21 cellular contexts compared by ENCODE assay signal in genomic region chr17:20271016-20271610, GRCh38.
DNase-seq lines count a peak whose midpoint lies in the region; ATAC-seq, FAIRE-seq and TF ChIP-seq lines count a peak whose summit lies in the region.
"Had no signal": no experiment of that assay in that cellular context is flagged by ENCODE, and none has a peak within 500 bp of the region (broad histone marks: within the 10 kb centered on the region; RNA-seq: fewer than 3 reads in every experiment).

No MANE protein-coding gene starts in this region.

- peaks cover 11 to 85% of the 10 kb centered on the region in 2 donors for H3K4me1 ChIP-seq in naive thymus-derived CD4-positive, alpha-beta T cell (ENCODE audit: control insufficient read depth in 2 of 2, insufficient read depth in 2 of 2, low read length in 2 of 2)
- no peaks in the 10 kb centered on the region for H3K4me1 ChIP-seq in vagina
- H3K4me1 ChIP-seq: pancreas had no signal

- H3K27ac Mint-ChIP-seq in activated CD4-positive, alpha-beta T cell treated with anti-CD3 and anti-CD28 coated beads, Interleukin-2, amount 10 ng/mL, durations not matched to agents 24 days and 14 days = peak overlapping the region; percentile 62
- peak overlapping the region; percentile 77 for H3K27ac Mint-ChIP-seq in activated T-helper 2 cell treated with anti-CD3 and anti-CD28 coated beads, Interferon-gamma antibody, Interleukin-2, Interleukin-4, amounts not matched to agents 10 μg/mL and 5 μg/mL and 100 μg/mL, durations not matched to agents 14 hours and 24 hours and 36 hours
- H3K27ac Mint-ChIP-seq in naive thymus-derived CD4-positive, alpha-beta T cell = peak overlapping the region; percentile 68 to 98 (median 90)
- H3K27ac Mint-ChIP-seq: B cell had no signal

- TF ChIP-seq POLR2A in vagina (IDR thresholded peaks at IDR 0.05) = no peak

- no peaks in the 10 kb centered on the region for H3K27me3 ChIP-seq in naive thymus-derived CD4-positive, alpha-beta T cell (ENCODE audit: control insufficient read depth in 2 of 2, insufficient read depth in 2 of 2, low read length in 2 of 2)
- H3K27me3 ChIP-seq in vagina = no peaks in the 10 kb centered on the region
- H3K27me3 ChIP-seq: pancreas had no signal

- H3K27me3 Mint-ChIP-seq in activated CD4-positive, alpha-beta T cell treated with anti-CD3 and anti-CD28 coated beads, Interleukin-2, amount 10 ng/mL, durations not matched to agents 24 days and 14 days = no peaks in the 10 kb centered on the region
- no peaks in the 10 kb centered on the region for H3K27me3 Mint-ChIP-seq in activated T-helper 2 cell treated with anti-CD3 and anti-CD28 coated beads, Interferon-gamma antibody, Interleukin-2, Interleukin-4, amounts not matched to agents 10 μg/mL and 5 μg/mL and 100 μg/mL, durations not matched to agents 14 hours and 24 hours and 36 hours (ENCODE audit: low read depth)
- no peaks in the 10 kb centered on the region for H3K27me3 Mint-ChIP-seq in naive thymus-derived CD4-positive, alpha-beta T cell
- H3K27me3 Mint-ChIP-seq: B cell had no signal

- H3K36me3 ChIP-seq in naive thymus-derived CD4-positive, alpha-beta T cell (ENCODE audit: control insufficient read depth in 2 of 3, insufficient read depth in 3 of 3, low read length in 3 of 3) = no peaks in the 10 kb centered on the region
- no peaks in the 10 kb centered on the region for H3K36me3 ChIP-seq in vagina
- H3K36me3 ChIP-seq: pancreas had no signal

- TF ChIP-seq CTCF in vagina (IDR thresholded peaks at IDR 0.05) = no peak

- peak; percentile 41 for ATAC-seq in naive thymus-derived CD4-positive, alpha-beta T cell
- no peak for ATAC-seq in HG02571 (IDR thresholded peaks at IDR 0.05; ENCODE audit: unreplicated experiment)
- ATAC-seq: HCT116, pancreas had no signal

- no peaks in the 10 kb centered on the region for H3K9me3 ChIP-seq in naive thymus-derived CD4-positive, alpha-beta T cell (ENCODE audit: control insufficient read depth in 2 of 3, low read length in 3 of 3)
- H3K9me3 ChIP-seq in vagina = no peaks in the 10 kb centered on the region
- H3K9me3 ChIP-seq: pancreas had no signal

- peak overlapping the region; percentile 64 for H3K4me3 Mint-ChIP-seq in activated CD4-positive, alpha-beta T cell treated with anti-CD3 and anti-CD28 coated beads, Interleukin-2, amount 10 ng/mL, durations not matched to agents 24 days and 14 days
- peak overlapping the region; percentile 41 for H3K4me3 Mint-ChIP-seq in activated T-helper 2 cell treated with anti-CD3 and anti-CD28 coated beads, Interferon-gamma antibody, Interleukin-2, Interleukin-4, amounts not matched to agents 10 μg/mL and 5 μg/mL and 100 μg/mL, durations not matched to agents 14 hours and 24 hours and 36 hours (ENCODE audit: low read depth)
- H3K4me3 Mint-ChIP-seq in naive thymus-derived CD4-positive, alpha-beta T cell = peak overlapping the region; percentile 40 to 83 (median 71)
- H3K4me3 Mint-ChIP-seq: B cell had no signal

- no peaks in the 10 kb centered on the region for H3K9me3 Mint-ChIP-seq in activated CD4-positive, alpha-beta T cell treated with anti-CD3 and anti-CD28 coated beads, Interleukin-2, amount 10 ng/mL, durations not matched to agents 24 days and 14 days
- no peaks in the 10 kb centered on the region for H3K9me3 Mint-ChIP-seq in activated T-helper 2 cell treated with anti-CD3 and anti-CD28 coated beads, Interferon-gamma antibody, Interleukin-2, Interleukin-4, amounts not matched to agents 10 μg/mL and 5 μg/mL and 100 μg/mL, durations not matched to agents 14 hours and 24 hours and 36 hours
- peaks cover 0 to 2% (median 0%) of the 10 kb centered on the region in 11 donors for H3K9me3 Mint-ChIP-seq in naive thymus-derived CD4-positive, alpha-beta T cell

- POLR2A ChIA-PET in naive thymus-derived CD4-positive, alpha-beta T cell (lab: Charles Lee) = interaction anchor here (0.6 to 1.6 kb wide), 8 partner anchors 9 to 44 kb away, joined by 3 to 5 read pairs (median 3); no protein-coding TSS in a partner anchor

- no peak overlapping the region for H3K4me3 ChIP-seq in naive thymus-derived CD4-positive, alpha-beta T cell (ENCODE audit: low read length)
- H3K4me3 ChIP-seq in vagina = no peak overlapping the region
- H3K4me3 ChIP-seq: lung, pancreas had no signal

- H3K27ac ChIP-seq in naive thymus-derived CD4-positive, alpha-beta T cell (ENCODE audit: low read depth, low read length) = peak overlapping the region; percentile 25
- no peak overlapping the region for H3K27ac ChIP-seq in vagina
- H3K27ac ChIP-seq: pancreas had no signal

- CTCF ChIA-PET in naive thymus-derived CD4-positive, alpha-beta T cell (lab: Charles Lee) = interaction anchor here (0.6 to 1.7 kb wide), 6 partner anchors 15 to 44 kb away, joined by 3 to 6 read pairs (median 4); no protein-coding TSS in a partner anchor

- DNase-seq in activated CD4-positive, alpha-beta T cell treated with anti-CD3 and anti-CD28 coated beads, Interleukin-2, amount 10 ng/mL, durations not matched to agents 24 days and 14 days = no peak
- DNase-seq in activated CD4-positive, alpha-beta T cell treated with anti-CD3 and anti-CD28 coated beads for 4 hours = no peak
- DNase-seq in HTR-8/SVneo (ENCODE audit: insufficient read length, low spot score) = no peak
- no peak for DNase-seq in activated T-helper 2 cell treated with anti-CD3 and anti-CD28 coated beads, Interferon-gamma antibody, Interleukin-2, Interleukin-4, amounts not matched to agents 10 μg/mL and 5 μg/mL and 100 μg/mL, durations not matched to agents 14 hours and 24 hours and 36 hours (ENCODE audit: low spot score)
- DNase-seq in naive thymus-derived CD4-positive, alpha-beta T cell = peak in 6 of 9 donors; percentile 10 to 65 (median 54)
- DNase-seq in vagina (ENCODE audit: extremely low spot score in 2 of 2) = no peak
- DNase-seq in NOMO-1 treated with dmso at 0.1 percent for 144 hours (lab: John Stamatoyannopoulos, UW; ENCODE audit: unreplicated experiment) = no peak
- DNase-seq: 8988T; activated CD4-positive, CD25-positive, alpha-beta regulatory T cell treated with anti-CD3 and anti-CD28 coated beads, Interleukin-2, amount 50 U/mL, for 72 hours; aorta; DMS153; islet precursor cell; NCI-H1417 treated with DMSO at 0.1 percent for 48 hours; NCI-H2171; NCI-H69; pancreas had no signal

- FAIRE-seq in HTR-8/SVneo (lab: Jason Lieb, UNC) = peak; percentile 13
- FAIRE-seq: GM12892, pancreas had no signal

- H3K4me1 Mint-ChIP-seq in activated CD4-positive, alpha-beta T cell treated with anti-CD3 and anti-CD28 coated beads, Interleukin-2, amount 10 ng/mL, durations not matched to agents 24 days and 14 days = peaks cover 56% of the 10 kb centered on the region
- peaks cover 50% of the 10 kb centered on the region for H3K4me1 Mint-ChIP-seq in activated T-helper 2 cell treated with anti-CD3 and anti-CD28 coated beads, Interferon-gamma antibody, Interleukin-2, Interleukin-4, amounts not matched to agents 10 μg/mL and 5 μg/mL and 100 μg/mL, durations not matched to agents 14 hours and 24 hours and 36 hours (ENCODE audit: low read depth)
- H3K4me1 Mint-ChIP-seq in naive thymus-derived CD4-positive, alpha-beta T cell = peaks cover 48 to 98% (median 90%) of the 10 kb centered on the region in 7 donors

- intact Hi-C loops in activated CD4-positive, alpha-beta T cell treated with anti-CD3 and anti-CD28 coated beads, Interleukin-2, amount 10 ng/mL, durations not matched to agents 24 days and 14 days (cut with micrococcal nuclease) = no loop called here
- intact Hi-C loops in activated T-helper 2 cell treated with anti-CD3 and anti-CD28 coated beads, Interferon-gamma antibody, Interleukin-2, Interleukin-4, amounts not matched to agents 10 μg/mL and 5 μg/mL and 100 μg/mL, durations not matched to agents 14 hours and 24 hours and 36 hours (cut with micrococcal nuclease) = loop anchor here (1.0 kb wide), 1 partner anchor 9 kb away; no protein-coding TSS in a partner anchor
- intact Hi-C loops in naive thymus-derived CD4-positive, alpha-beta T cell (cut with micrococcal nuclease) = loop anchor here in 1 of 2 donors (1.0 kb wide), 4 partner anchors 9 to 37 kb away; no protein-coding TSS in a partner anchor
- intact Hi-C loops in vagina (cut with DNase I) = no loop called here

- no peaks in the 10 kb centered on the region for H3K36me3 Mint-ChIP-seq in activated CD4-positive, alpha-beta T cell treated with anti-CD3 and anti-CD28 coated beads, Interleukin-2, amount 10 ng/mL, durations not matched to agents 24 days and 14 days (ENCODE audit: low read depth)
- no peaks in the 10 kb centered on the region for H3K36me3 Mint-ChIP-seq in activated T-helper 2 cell treated with anti-CD3 and anti-CD28 coated beads, Interferon-gamma antibody, Interleukin-2, Interleukin-4, amounts not matched to agents 10 μg/mL and 5 μg/mL and 100 μg/mL, durations not matched to agents 14 hours and 24 hours and 36 hours (ENCODE audit: low read depth)
- peaks cover 0 to 5% (median 0%) of the 10 kb centered on the region in 5 donors for H3K36me3 Mint-ChIP-seq in naive thymus-derived CD4-positive, alpha-beta T cell

Comparison
In these comparisons a context has a peak if more than half of its experiments do, and no peak if none do; other contexts are left out.
1. DNase-seq: peak in naive thymus-derived CD4-positive, alpha-beta T cell (6 of 9); none in activated CD4-positive, alpha-beta T cell treated with anti-CD3 and anti-CD28 coated beads, Interleukin-2, amount 10 ng/mL, durations not matched to agents 24 days and 14 days (single experiment), activated CD4-positive, alpha-beta T cell treated with anti-CD3 and anti-CD28 coated beads for 4 hours (0 of 2), HTR-8/SVneo (single experiment), activated T-helper 2 cell treated with anti-CD3 and anti-CD28 coated beads, Interferon-gamma antibody, Interleukin-2, Interleukin-4, amounts not matched to agents 10 μg/mL and 5 μg/mL and 100 μg/mL, durations not matched to agents 14 hours and 24 hours and 36 hours (single experiment), vagina (0 of 2) and NOMO-1 treated with dmso at 0.1 percent for 144 hours (single experiment).
2. Peak in every context shown above with its lines, with median percentiles within 50 percentile points of each other: H3K27ac Mint-ChIP-seq and H3K4me3 Mint-ChIP-seq.